In genomic region chr11:81887671-81888070, GRCh38 we compare ENCODE assay signal across 36 cellular contexts.
"Had no signal": no experiment of that assay in that cellular context is flagged by ENCODE, and none has a peak within 500 bp of the region (broad histone marks: within the 10 kb centered on the region; RNA-seq: fewer than 3 reads in every experiment).

No MANE protein-coding gene starts in this region.

- H3K36me3 ChIP-seq: adrenal gland, brain microvascular endothelial cell, breast epithelium had no signal

- H3K4me1 ChIP-seq: adrenal gland, body of pancreas, breast epithelium had no signal

- H3K4me3 Mint-ChIP-seq: activated B cell treated with CpG ODN at 0.5 μM for 24 hours; activated CD4-positive, alpha-beta memory T cell treated with anti-CD3 and anti-CD28 coated beads for 36 hours; activated CD4-positive, alpha-beta T cell treated with anti-CD3 and anti-CD28 coated beads, Interleukin-2, amount 10 ng/mL, durations not matched to agents 24 days and 14 days; activated CD8-positive, alpha-beta T cell treated with anti-CD3 and anti-CD28 coated beads for 36 hours; activated naive CD4-positive, alpha-beta T cell treated with anti-CD3 and anti-CD28 coated beads for 36 hours; activated naive CD8-positive, alpha-beta T cell treated with anti-CD3 and anti-CD28 coated beads for 36 hours; activated T-cell treated with anti-CD3 and anti-CD28 coated beads, Interleukin-2, amount 50 U/mL, for 4 hours; activated T-cell treated with anti-CD3 and anti-CD28 coated beads, Interleukin-2, amount 50 U/mL, for 72 hours; activated T-helper 1 cell treated with anti-CD3 and anti-CD28 coated beads, Interleukin-12 subunit alpha, Interleukin-12 subunit beta, Interleukin-2, Interleukin-4 antibody, amounts not matched to agents 30 ng/mL and 10 ng/mL and 1 ng/mL, durations not matched to agents 14 hours and 24 hours and 36 hours; activated T-helper 17 cell treated with anti-CD3 and anti-CD28 coated beads, Interleukin-2, amount 50 U/mL, for 72 hours; T-helper 1 cell treated with Interleukin-12 subunit alpha and Interleukin-12 subunit beta and Interleukin-4 antibody, amounts not matched to agents 30 μg/mL and 1 μg/mL, for 36 hours; T-helper 2 cell treated with Interferon-gamma antibody and Interleukin-4, amounts not matched to agents 5 μg/mL and 100 μg/mL, for 36 hours had no signal

- H3K4me3 ChIP-seq: adrenal gland, body of pancreas, breast epithelium had no signal

- ATAC-seq: activated CD8-positive, alpha-beta T cell treated with anti-CD3 and anti-CD28 coated beads for 36 hours; activated naive CD4-positive, alpha-beta T cell treated with anti-CD3 and anti-CD28 coated beads, Interleukin-2, amount 50 U/mL, for 72 hours; activated T-cell treated with anti-CD3 and anti-CD28 coated beads, Interleukin-2, amount 50 U/mL, for 4 hours; activated T-cell treated with anti-CD3 and anti-CD28 coated beads, Interleukin-2, amount 50 U/mL, for 72 hours; activated T-helper 17 cell treated with anti-CD3 and anti-CD28 coated beads, Interleukin-2, amount 50 U/mL, for 72 hours; body of pancreas had no signal

- H3K27ac ChIP-seq: adrenal gland, body of pancreas, brain microvascular endothelial cell, breast epithelium, VCaP had no signal

- H3K9me3 Mint-ChIP-seq: activated T-helper 17 cell treated with anti-CD3 and anti-CD28 coated beads, Interleukin-2, amount 50 U/mL, for 72 hours had no signal

- FAIRE-seq: astrocyte, TTC549 had no signal

- H3K9me3 ChIP-seq: adrenal gland, body of pancreas, breast epithelium had no signal

- H3K27ac Mint-ChIP-seq: activated B cell treated with CpG ODN at 0.5 μM for 24 hours; activated CD4-positive, alpha-beta memory T cell treated with anti-CD3 and anti-CD28 coated beads for 36 hours; activated CD4-positive, alpha-beta T cell treated with anti-CD3 and anti-CD28 coated beads, Interleukin-2, amount 10 ng/mL, durations not matched to agents 24 days and 14 days; activated CD8-positive, alpha-beta T cell treated with anti-CD3 and anti-CD28 coated beads for 36 hours; activated naive CD4-positive, alpha-beta T cell treated with anti-CD3 and anti-CD28 coated beads for 36 hours; activated naive CD4-positive, alpha-beta T cell treated with anti-CD3 and anti-CD28 coated beads, Interleukin-2, amount 50 U/mL, for 72 hours; activated naive CD8-positive, alpha-beta T cell treated with anti-CD3 and anti-CD28 coated beads for 36 hours; activated T-cell treated with anti-CD3 and anti-CD28 coated beads, Interleukin-2, amount 50 U/mL, for 72 hours; activated T-helper 1 cell treated with anti-CD3 and anti-CD28 coated beads, Interleukin-12 subunit alpha, Interleukin-12 subunit beta, Interleukin-2, Interleukin-4 antibody, amounts not matched to agents 30 ng/mL and 10 ng/mL and 1 ng/mL, durations not matched to agents 14 hours and 24 hours and 36 hours; activated T-helper 17 cell treated with anti-CD3 and anti-CD28 coated beads, Interleukin-2, amount 50 U/mL, for 72 hours; T-helper 1 cell treated with Interleukin-12 subunit alpha and Interleukin-12 subunit beta and Interleukin-4 antibody, amounts not matched to agents 30 μg/mL and 1 μg/mL, for 36 hours; T-helper 2 cell treated with Interferon-gamma antibody and Interleukin-4, amounts not matched to agents 5 μg/mL and 100 μg/mL, for 36 hours had no signal

- H3K27me3 Mint-ChIP-seq: activated B cell treated with CpG ODN at 0.5 μM for 24 hours; activated CD4-positive, alpha-beta memory T cell treated with anti-CD3 and anti-CD28 coated beads for 36 hours; activated CD8-positive, alpha-beta T cell treated with anti-CD3 and anti-CD28 coated beads for 36 hours; activated naive CD8-positive, alpha-beta T cell treated with anti-CD3 and anti-CD28 coated beads for 36 hours; activated T-helper 17 cell treated with anti-CD3 and anti-CD28 coated beads, Interleukin-2, amount 50 U/mL, for 72 hours had no signal

- H3K27me3 ChIP-seq: adrenal gland, body of pancreas, brain microvascular endothelial cell, breast epithelium had no signal

- DNase-seq: activated B cell treated with CpG ODN at 0.5 μM for 24 hours; activated CD4-positive, alpha-beta memory T cell treated with anti-CD3 and anti-CD28 coated beads for 36 hours; activated CD4-positive, alpha-beta T cell treated with anti-CD3 and anti-CD28 coated beads for 4 hours; activated CD4-positive, alpha-beta T cell treated with anti-CD3 and anti-CD28 coated beads, Interleukin-2, amount 10 ng/mL, durations not matched to agents 24 days and 14 days; activated CD4-positive, alpha-beta T cell treated with anti-CD3 and anti-CD28 coated beads, Interleukin-2, amount 50 U/mL, for 1 hour; activated CD4-positive, alpha-beta T cell treated with anti-CD3 and anti-CD28 coated beads, Interleukin-2, amount 50 U/mL, for 4 hours; activated CD4-positive, CD25-positive, alpha-beta regulatory T cell treated with anti-CD3 and anti-CD28 coated beads, Interleukin-2, amount 50 U/mL, for 72 hours; activated CD8-positive, alpha-beta memory T cell treated with anti-CD3 and anti-CD28 coated beads, Interleukin-2, amount 50 U/mL, for 4 hours; activated CD8-positive, alpha-beta T cell treated with anti-CD3 and anti-CD28 coated beads for 36 hours; activated effector memory CD4-positive, alpha-beta T cell treated with anti-CD3 and anti-CD28 coated beads, Interleukin-2, amount 50 U/mL, for 16 hours; activated gamma-delta T cell treated with Interleukin-2 at 50 U/mL for 16 hours; activated naive CD4-positive, alpha-beta T cell; activated naive CD4-positive, alpha-beta T cell treated with anti-CD3 and anti-CD28 coated beads for 36 hours; activated naive CD4-positive, alpha-beta T cell treated with anti-CD3 and anti-CD28 coated beads, Interleukin-2, amount 50 U/mL, for 16 hours; activated naive CD8-positive, alpha-beta T cell treated with anti-CD3 and anti-CD28 coated beads for 36 hours; activated T-cell treated with anti-CD3 and anti-CD28 coated beads for 4 hours; activated T-cell treated with anti-CD3 and anti-CD28 coated beads, Interleukin-2, amount 50 U/mL, for 1 hour; activated T-cell treated with anti-CD3 and anti-CD28 coated beads, Interleukin-2, amount 50 U/mL, for 4 hours; activated T-cell treated with anti-CD3 and anti-CD28 coated beads, Interleukin-2, amount 50 U/mL, for 72 hours; adrenal gland; amniotic stem cell; aorta; body of pancreas; brain microvascular endothelial cell; central memory CD4-positive, alpha-beta T cell; T-helper 2 cell; T-helper 9 cell had no signal

- H3K4me1 Mint-ChIP-seq: activated B cell treated with CpG ODN at 0.5 μM for 24 hours; activated T-helper 17 cell treated with anti-CD3 and anti-CD28 coated beads, Interleukin-2, amount 50 U/mL, for 72 hours had no signal
